13 cellular contexts compared by ENCODE assay signal in genomic region chr9:71725590-71726338, GRCh38. TPM values are rescaled to one million over a fixed set of nuclear protein-coding genes. Genes with fewer than 3 reads are reported as not detected.
A peak's percentile ranks its signal among the peaks of the same experiment; 100 is the strongest.
DNase-seq lines count a peak whose midpoint lies in the region; ATAC-seq and TF ChIP-seq lines count a peak whose summit lies in the region.
"Had no signal": no experiment of that assay in that cellular context is flagged by ENCODE, and none has a peak within 500 bp of the region (broad histone marks: within the 10 kb centered on the region; RNA-seq: fewer than 3 reads in every experiment).

No MANE protein-coding gene starts in this region.

- no peak for TF ChIP-seq POLR2A in gastroesophageal sphincter (IDR thresholded peaks at IDR 0.05)

- H3K9me3 ChIP-seq in Caco-2: no peaks in the 10 kb centered on the region
- no peaks in the 10 kb centered on the region for H3K9me3 ChIP-seq in liver (ENCODE audit: control insufficient read depth in 4 of 4, low read length in 3 of 4)
- H3K9me3 ChIP-seq in gastroesophageal sphincter: no peaks in the 10 kb centered on the region

- H3K4me3 ChIP-seq in Caco-2 (ENCODE audit: low read depth, low read length) (no peak overlapping the region), brain microvascular endothelial cell (ENCODE audit: low read depth, low read length) (no peak overlapping the region), liver (ENCODE audit: low read depth in 1 of 3, low read length in 3 of 3) (no peak overlapping the region), gastroesophageal sphincter (no peak overlapping the region)

- no peak overlapping the region for H3K4me3 Mint-ChIP-seq in Caco-2 (ENCODE audit: unreplicated experiment)

- in situ Hi-C loops in brain microvascular endothelial cell (cut with HindIII; ENCODE audit: low pct_ligation_motif_present, low sequenced_read_pairs): no loop called here
- in situ Hi-C loops in KBM-7 (cut with MboI; ENCODE audit: low pct_unique_long_range_greater_than_20kb, low sequenced_read_pairs): no loop called here

- ATAC-seq in gastroesophageal sphincter (no peak), HG03432 (IDR thresholded peaks at IDR 0.05; ENCODE audit: unreplicated experiment) (no peak)

- H3K4me1 Mint-ChIP-seq in Caco-2 (ENCODE audit: low read depth, unreplicated experiment): no peaks in the 10 kb centered on the region

- DNase-seq in Caco-2 (peak; percentile 17 to 34), M059J (ENCODE audit: low read depth) (peak; percentile 99), brain microvascular endothelial cell (peak; percentile 34), KBM-7 (no peak)
- no peak for DNase-seq in NK-92 treated with Interleukin-12 subunit alpha and Interleukin-12 subunit beta, amount 100 ng/mL, for 24 hours (lab: John Stamatoyannopoulos, UW)
- DNase-seq: activated CD4-positive, alpha-beta T cell treated with anti-CD3 and anti-CD28 coated beads for 1 hour; activated naive CD4-positive, alpha-beta T cell treated with Interleukin-2 at 50 U/mL for 16 hours; DMS79 treated with DMSO at 0.1 percent for 48 hours; effector memory CD4-positive, alpha-beta T cell; retina had no signal

- POLR2A ChIA-PET in Caco-2 (lab: Charles Lee): no interaction called here

- peak overlapping the region in 1 of 2 donors; percentile 47 for H3K9ac ChIP-seq in liver (ENCODE audit: low read depth in 1 of 2, low read length in 2 of 2)

- no TSS peak for BruUV-seq in Caco-2 (replicated peaks; lab: Mats Ljungman, UMichigan)

- CTCF ChIA-PET in Caco-2 (lab: Charles Lee): no interaction called here

- peaks cover 39% of the 10 kb centered on the region for H3K36me3 Mint-ChIP-seq in Caco-2 (ENCODE audit: insufficient read depth, unreplicated experiment)

- H3K36me3 ChIP-seq in Caco-2 (ENCODE audit: control insufficient read depth, insufficient read depth, low read length) (no peaks in the 10 kb centered on the region), brain microvascular endothelial cell (replicated peaks) (peaks cover 17% of the 10 kb centered on the region), liver (ENCODE audit: control insufficient read depth in 4 of 4, insufficient read depth in 3 of 4, low read depth in 1 of 4, low read length in 3 of 4) (peaks cover 8 to 61% (median 49%) of the 10 kb centered on the region in 4 donors), gastroesophageal sphincter (peaks cover 0 to 79% of the 10 kb centered on the region in 2 donors)

- no peak for TF ChIP-seq EP300 in gastroesophageal sphincter (IDR thresholded peaks at IDR 0.05)

- TF ChIP-seq CTCF in Caco-2 (IDR thresholded peaks at IDR 0.05; ENCODE audit: insufficient read depth in 1 of 2, low read depth in 1 of 2, low read length in 1 of 2, severe bottlenecking in 1 of 2, unreplicated experiment in 1 of 2): no peak
- TF ChIP-seq CTCF in brain microvascular endothelial cell (IDR thresholded peaks at IDR 0.05; ENCODE audit: low read depth, low read length, missing control alignments): no peak
- no peak for TF ChIP-seq CTCF in liver (IDR thresholded peaks at IDR 0.05; ENCODE audit: low read depth, low read length, missing input control)
- no peak for TF ChIP-seq CTCF in gastroesophageal sphincter (IDR thresholded peaks at IDR 0.05)

- no peak overlapping the region for H3K27ac ChIP-seq in brain microvascular endothelial cell
- peak overlapping the region; percentile 56 to 71 for H3K27ac ChIP-seq in liver (ENCODE audit: low read depth in 1 of 2, low read length in 2 of 2)
- no peak overlapping the region for H3K27ac ChIP-seq in gastroesophageal sphincter

- TF ChIP-seq RAD21 in liver (IDR thresholded peaks at IDR 0.05): peak; percentile 48 to 58

- H3K4me1 ChIP-seq in Caco-2: no peaks in the 10 kb centered on the region
- peaks cover 7 to 26% (median 20%) of the 10 kb centered on the region in 4 donors for H3K4me1 ChIP-seq in liver (ENCODE audit: control insufficient read depth in 4 of 4, insufficient read depth in 4 of 4, low read length in 3 of 4)
- no peaks in the 10 kb centered on the region for H3K4me1 ChIP-seq in gastroesophageal sphincter

- WGBS in liver: 25% methylated on average over 5 of the region's 5 CpGs
- 39 to 45% methylated on average over 5 of the region's 5 CpGs for WGBS in gastroesophageal sphincter (ENCODE audit: low coverage in 1 of 2), 2 donors

- H3K27me3 Mint-ChIP-seq in Caco-2 (ENCODE audit: insufficient read depth, unreplicated experiment): no peaks in the 10 kb centered on the region

- no peak overlapping the region for H3K27ac Mint-ChIP-seq in Caco-2 (ENCODE audit: unreplicated experiment)

- intact Hi-C loops in Caco-2 (cut with micrococcal nuclease; ENCODE audit: unreplicated experiment): loop anchor here (5.0 kb wide), 1 partner anchor 42 kb away; the partner anchor contains the start of gene CEMIP2

- H3K9me3 Mint-ChIP-seq in Caco-2 (ENCODE audit: unreplicated experiment): no peaks in the 10 kb centered on the region

- H3K27me3 ChIP-seq in Caco-2 (replicated peaks; ENCODE audit: control insufficient read depth, insufficient read depth, low read length) (no peaks in the 10 kb centered on the region), brain microvascular endothelial cell (replicated peaks) (no peaks in the 10 kb centered on the region), liver (ENCODE audit: control insufficient read depth in 4 of 4, insufficient read depth in 4 of 4, low read length in 3 of 4) (no peaks in the 10 kb centered on the region), gastroesophageal sphincter (no peaks in the 10 kb centered on the region)

TF ChIP-seq in liver, 16 proteins besides CTCF, POLR2A, EP300 and RAD21:
- TF ChIP-seq HNF4G (IDR thresholded peaks at IDR 0.05) (no peak), YY1 (IDR thresholded peaks at IDR 0.05) (peak; percentile 85), SP1 (IDR thresholded peaks at IDR 0.05) (peak; percentile 69), RXRA (IDR thresholded peaks at IDR 0.05) (peak; percentile 83 to 94), TAF1 (conservative IDR thresholded peaks at IDR 0.05) (no peak), ATF3 (IDR thresholded peaks at IDR 0.05) (peak; percentile 97), EGR1 (IDR thresholded peaks at IDR 0.05; ENCODE audit: low read depth in 2 of 2) (peak in 1 of 2 donors; percentile 47), NR2F2 (IDR thresholded peaks at IDR 0.05) (peak; percentile 40), GABPA (IDR thresholded peaks at IDR 0.05 in 1 of 2, conservative IDR thresholded peaks at IDR 0.05 in 1 of 2) (peak; percentile 10 to 63), FOXA2 (IDR thresholded peaks at IDR 0.05) (peak; percentile 92), FOXA1 (IDR thresholded peaks at IDR 0.05) (peak; percentile 84), MAX (IDR thresholded peaks at IDR 0.05) (peak; percentile 84), JUND (IDR thresholded peaks at IDR 0.05) (peak; percentile 99 to 100), HNF4A (conservative IDR thresholded peaks at IDR 0.05) (peak; percentile 51 to 83)
- TF ChIP-seq, protein P1, sequence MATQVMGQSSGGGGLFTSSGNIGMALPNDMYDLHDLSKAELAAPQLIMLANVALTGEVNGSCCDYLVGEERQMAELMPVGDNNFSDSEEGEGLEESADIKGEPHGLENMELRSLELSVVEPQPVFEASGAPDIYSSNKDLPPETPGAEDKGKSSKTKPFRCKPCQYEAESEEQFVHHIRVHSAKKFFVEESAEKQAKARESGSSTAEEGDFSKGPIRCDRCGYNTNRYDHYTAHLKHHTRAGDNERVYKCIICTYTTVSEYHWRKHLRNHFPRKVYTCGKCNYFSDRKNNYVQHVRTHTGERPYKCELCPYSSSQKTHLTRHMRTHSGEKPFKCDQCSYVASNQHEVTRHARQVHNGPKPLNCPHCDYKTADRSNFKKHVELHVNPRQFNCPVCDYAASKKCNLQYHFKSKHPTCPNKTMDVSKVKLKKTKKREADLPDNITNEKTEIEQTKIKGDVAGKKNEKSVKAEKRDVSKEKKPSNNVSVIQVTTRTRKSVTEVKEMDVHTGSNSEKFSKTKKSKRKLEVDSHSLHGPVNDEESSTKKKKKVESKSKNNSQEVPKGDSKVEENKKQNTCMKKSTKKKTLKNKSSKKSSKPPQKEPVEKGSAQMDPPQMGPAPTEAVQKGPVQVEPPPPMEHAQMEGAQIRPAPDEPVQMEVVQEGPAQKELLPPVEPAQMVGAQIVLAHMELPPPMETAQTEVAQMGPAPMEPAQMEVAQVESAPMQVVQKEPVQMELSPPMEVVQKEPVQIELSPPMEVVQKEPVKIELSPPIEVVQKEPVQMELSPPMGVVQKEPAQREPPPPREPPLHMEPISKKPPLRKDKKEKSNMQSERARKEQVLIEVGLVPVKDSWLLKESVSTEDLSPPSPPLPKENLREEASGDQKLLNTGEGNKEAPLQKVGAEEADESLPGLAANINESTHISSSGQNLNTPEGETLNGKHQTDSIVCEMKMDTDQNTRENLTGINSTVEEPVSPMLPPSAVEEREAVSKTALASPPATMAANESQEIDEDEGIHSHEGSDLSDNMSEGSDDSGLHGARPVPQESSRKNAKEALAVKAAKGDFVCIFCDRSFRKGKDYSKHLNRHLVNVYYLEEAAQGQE (IDR thresholded peaks at IDR 0.05): peak; percentile 51
- TF ChIP-seq, protein P2, sequence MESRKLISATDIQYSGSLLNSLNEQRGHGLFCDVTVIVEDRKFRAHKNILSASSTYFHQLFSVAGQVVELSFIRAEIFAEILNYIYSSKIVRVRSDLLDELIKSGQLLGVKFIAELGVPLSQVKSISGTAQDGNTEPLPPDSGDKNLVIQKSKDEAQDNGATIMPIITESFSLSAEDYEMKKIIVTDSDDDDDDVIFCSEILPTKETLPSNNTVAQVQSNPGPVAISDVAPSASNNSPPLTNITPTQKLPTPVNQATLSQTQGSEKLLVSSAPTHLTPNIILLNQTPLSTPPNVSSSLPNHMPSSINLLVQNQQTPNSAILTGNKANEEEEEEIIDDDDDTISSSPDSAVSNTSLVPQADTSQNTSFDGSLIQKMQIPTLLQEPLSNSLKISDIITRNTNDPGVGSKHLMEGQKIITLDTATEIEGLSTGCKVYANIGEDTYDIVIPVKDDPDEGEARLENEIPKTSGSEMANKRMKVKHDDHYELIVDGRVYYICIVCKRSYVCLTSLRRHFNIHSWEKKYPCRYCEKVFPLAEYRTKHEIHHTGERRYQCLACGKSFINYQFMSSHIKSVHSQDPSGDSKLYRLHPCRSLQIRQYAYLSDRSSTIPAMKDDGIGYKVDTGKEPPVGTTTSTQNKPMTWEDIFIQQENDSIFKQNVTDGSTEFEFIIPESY (IDR thresholded peaks at IDR 0.05): peak; percentile 82

RNA-seq across cellular contexts. Expression of gene CEMIP2, which starts 42.5 kb away (rescaled TPM):
- 28.4 and 37.2 TPM in 2 replicates for total RNA-seq in Caco-2 (2022)
- 42.3 and 47.3 TPM in 2 replicates for total RNA-seq in M059J (2014; rRNA removed; shearing (Covaris generic))
- total RNA-seq in liver: 100 to 1,000 TPM in 1 of 2 donors, 10 to 100 TPM in 1; 57.2 to 123 TPM
- 10 to 100 TPM; 18.8 to 20.0 TPM for polyA plus RNA-seq in liver
- total RNA-seq in gastroesophageal sphincter: 10 to 100 TPM in 3 of 4 donors, 1 to 10 TPM in 1; 8.1 to 84.5 (median 17.4) TPM

Comparison
In these comparisons a context has a peak if more than half of its experiments do, and no peak if none do; other contexts are left out.
1. DNase-seq: peak in Caco-2 (2 of 2), M059J (single experiment) and brain microvascular endothelial cell (single experiment); none in KBM-7 (single experiment) and NK-92 treated with Interleukin-12 subunit alpha and Interleukin-12 subunit beta, amount 100 ng/mL, for 24 hours (single experiment).
2. H3K27ac ChIP-seq: peak in liver (2 of 2); none in brain microvascular endothelial cell (single experiment) and gastroesophageal sphincter (0 of 4).